In the genomic region with DNA sequence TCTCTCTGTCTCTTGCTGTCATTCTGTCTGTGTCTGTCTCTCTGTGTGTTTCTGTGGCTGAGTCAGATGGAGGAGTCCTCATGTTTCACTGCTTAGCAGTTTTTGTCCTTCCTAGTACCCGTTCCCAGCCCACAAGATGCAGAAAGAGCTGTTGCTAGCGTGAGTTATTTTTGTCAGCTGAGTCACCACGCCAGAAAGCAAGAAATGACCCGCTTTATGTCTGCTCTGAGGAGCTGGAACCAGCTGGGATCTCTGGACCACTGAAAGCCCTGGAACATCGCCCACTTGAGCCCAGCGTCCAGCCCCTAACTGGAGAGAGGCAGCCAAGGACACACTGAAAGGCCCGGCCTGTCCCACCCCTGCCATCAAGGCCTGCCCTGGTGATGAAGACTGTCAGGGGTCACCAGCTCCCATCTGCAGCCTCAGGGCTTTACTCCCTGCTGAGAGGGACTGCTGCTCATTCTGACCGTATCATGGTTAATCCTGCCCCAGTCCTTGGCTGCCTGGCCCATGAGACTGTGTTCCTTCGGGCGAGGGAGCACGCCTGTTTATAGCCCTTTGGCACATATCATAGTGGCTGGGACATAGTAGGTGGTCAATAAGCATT, we compare ENCODE assay signal across 9 cellular contexts.
A peak's percentile ranks its signal among the peaks of the same experiment; 100 is the strongest.
DNase-seq lines count a peak whose midpoint lies in the region; ATAC-seq and TF ChIP-seq lines count a peak whose summit lies in the region.
"Had no signal": no experiment of that assay in that cellular context is flagged by ENCODE, and none has a peak within 500 bp of the region (broad histone marks: within the 10 kb centered on the region; RNA-seq: fewer than 3 reads in every experiment).

No MANE protein-coding gene starts in this region.

- H3K4me3 ChIP-seq in gastroesophageal sphincter, result no peak overlapping the region
- H3K4me3 ChIP-seq in prostate gland, result no peak overlapping the region
- H3K4me3 ChIP-seq: SK-N-MC had no signal

- H3K36me3 ChIP-seq in gastroesophageal sphincter (no peaks in the 10 kb centered on the region), prostate gland (no peaks in the 10 kb centered on the region)

- WGBS in gastroesophageal sphincter (ENCODE audit: low coverage in 1 of 2), 2 donors, result 23 to 47% methylated on average over 2 to 4 of the region's 11 CpGs
- WGBS in prostate gland, result 50% methylated on average over 11 of the region's 11 CpGs

- TF ChIP-seq EP300 in gastroesophageal sphincter (IDR thresholded peaks at IDR 0.05), result no peak

- TF ChIP-seq CTCF in gastroesophageal sphincter (IDR thresholded peaks at IDR 0.05) (no peak), prostate gland (IDR thresholded peaks at IDR 0.05) (no peak)

- H3K27me3 ChIP-seq in gastroesophageal sphincter (no peaks in the 10 kb centered on the region), prostate gland (replicated peaks; ENCODE audit: insufficient read depth) (no peaks in the 10 kb centered on the region)

- H3K9me3 ChIP-seq in gastroesophageal sphincter, result no peaks in the 10 kb centered on the region
- H3K9me3 ChIP-seq in prostate gland, result no peaks in the 10 kb centered on the region

- in situ Hi-C loops in KBM-7 (cut with MboI; ENCODE audit: low pct_unique_long_range_greater_than_20kb, low sequenced_read_pairs), result no loop called here

- peak; percentile 36 for DNase-seq in NCI-H146 (lab: John Stamatoyannopoulos, UW)
- no peak for DNase-seq in NCI-H146 treated with DMSO at 0.1 percent for 48 hours (lab: John Stamatoyannopoulos, UW; ENCODE audit: unreplicated experiment)
- DNase-seq in prostate gland (ENCODE audit: low spot score), result no peak
- no peak for DNase-seq in KBM-7

- intact Hi-C loops in prostate gland (cut with DNase I), result loop anchor here (5.0 kb wide), 1 partner anchor 86 kb away; no protein-coding TSS in a partner anchor

- peak in 1 of 2 donors; percentile 15 for TF ChIP-seq POLR2A in gastroesophageal sphincter (IDR thresholded peaks at IDR 0.05)
- TF ChIP-seq POLR2A in prostate gland (IDR thresholded peaks at IDR 0.05), result no peak

- H3K27ac ChIP-seq in gastroesophageal sphincter, result peak overlapping the region; percentile 66 to 92 (median 85)
- H3K27ac ChIP-seq in prostate gland, result peak overlapping the region; percentile 33 to 54
- H3K27ac ChIP-seq: SK-N-MC had no signal

- H3K4me1 ChIP-seq in gastroesophageal sphincter (peaks cover 6 to 30% (median 25%) of the 10 kb centered on the region in 3 donors), prostate gland (replicated peaks) (no peaks in the 10 kb centered on the region)

- peak; percentile 90 for ATAC-seq in SK-N-SH treated with all-trans-retinoic acid at 6 μM for 48 hours
- peak; percentile 94 for ATAC-seq in gastroesophageal sphincter
- no peak for ATAC-seq in HG02623 (IDR thresholded peaks at IDR 0.05; ENCODE audit: unreplicated experiment)
- ATAC-seq in HG02884 (IDR thresholded peaks at IDR 0.05; ENCODE audit: unreplicated experiment), result no peak

TF ChIP-seq in SK-N-SH treated with all-trans-retinoic acid at 6 μM for 48 hours, 23 proteins besides CTCF, POLR2A, EP300 and RAD21:
- TF ChIP-seq ZFP30 (CRISPR knock-in tag; IDR thresholded peaks at IDR 0.05) (no peak), ZFP3 (CRISPR knock-in tag; IDR thresholded peaks at IDR 0.05) (0 out of 2 replicates have a peak, but pooled peaks have one; percentile 24)
TF ChIP-seq in SK-N-SH treated with all-trans-retinoic acid at 6 μM for 48 hours: peak in this region for 1.

Comparison
In these comparisons a context has a peak if more than half of its experiments do, and no peak if none do; other contexts are left out.
1. ATAC-seq: peak in SK-N-SH treated with all-trans-retinoic acid at 6 μM for 48 hours (single experiment) and gastroesophageal sphincter (single experiment); none in HG02623 (single experiment) and HG02884 (single experiment).